Comparison of ENCODE assay signal across 12 cellular contexts in the genomic region with DNA sequence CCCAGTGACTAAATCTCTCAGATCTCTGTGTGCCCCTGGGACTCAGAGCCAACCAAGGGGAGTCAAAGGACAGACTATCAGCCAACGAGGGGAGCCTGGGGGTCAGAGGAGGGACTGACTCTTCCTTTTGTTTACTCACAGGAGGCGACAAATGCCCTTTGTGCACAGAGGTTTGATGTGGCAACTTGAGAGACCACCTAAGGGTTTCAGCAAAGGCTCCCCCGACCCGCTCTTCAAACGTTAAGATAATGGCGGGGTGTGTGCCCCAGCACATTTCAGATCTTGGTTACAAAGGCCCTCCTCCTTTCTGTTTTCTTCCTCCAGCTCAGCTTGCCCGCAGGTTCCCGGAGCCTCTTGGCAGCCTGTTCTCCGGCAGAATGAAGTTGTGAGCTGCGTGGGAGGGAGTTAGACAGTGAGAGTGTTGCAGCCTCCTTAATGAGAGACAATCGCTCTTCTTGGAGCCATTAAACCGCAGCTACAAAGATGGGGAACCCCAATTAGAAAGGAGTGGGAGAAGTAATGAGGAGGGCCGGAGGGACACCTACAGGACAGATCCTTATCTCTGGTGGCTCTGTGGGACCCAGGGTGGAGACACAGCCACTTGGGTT.
A peak's percentile ranks its signal among the peaks of the same experiment; 100 is the strongest.
DNase-seq lines count a peak whose midpoint lies in the region; ATAC-seq, FAIRE-seq and TF ChIP-seq lines count a peak whose summit lies in the region.
"Had no signal": no experiment of that assay in that cellular context is flagged by ENCODE, and none has a peak within 500 bp of the region (broad histone marks: within the 10 kb centered on the region; RNA-seq: fewer than 3 reads in every experiment).

No MANE protein-coding gene starts in this region.

- no peaks in the 10 kb centered on the region; the same call in 1 of the 2 replicates for H3K27me3 Mint-ChIP-seq in HFFc6 (ENCODE audit: insufficient read depth)
- no peaks in the 10 kb centered on the region for H3K27me3 Mint-ChIP-seq in glutamatergic neuron (ENCODE audit: unreplicated experiment)

- H3K79me2 ChIP-seq in H1 (ENCODE audit: control insufficient read depth in 1 of 2, insufficient read depth in 2 of 2, low read length in 2 of 2), result no peaks in the 10 kb centered on the region

- H4K5ac ChIP-seq in H1 (ENCODE audit: insufficient read length, low read depth, low read length), result no peak overlapping the region

- TF ChIP-seq EP300 in H1 (IDR thresholded peaks at IDR 0.05; ENCODE audit: borderline replicate concordance in 1 of 2, low read depth in 2 of 2, low read length in 2 of 2), result no peak

- TF ChIP-seq POLR2A in H1 (IDR thresholded peaks at IDR 0.05; ENCODE audit: control extremely low read depth in 1 of 2, low read depth in 2 of 2, low read length in 2 of 2), result no peak

- H3K27ac ChIP-seq in H1 (ENCODE audit: low read depth, low read length), result no peak overlapping the region
- peak overlapping the region; percentile 6 for H3K27ac ChIP-seq in lower lobe of right lung
- H3K27ac ChIP-seq in skin epidermis, result peak overlapping the region in 17 of 21 experiments; percentile 26 to 89 (median 70)
- H3K27ac ChIP-seq: pancreas had no signal

- peak overlapping the region; percentile 49; the same call in 1 of the 2 replicates for H2BK5ac ChIP-seq in H1 (ENCODE audit: low read depth, low read length)

- FAIRE-seq in H1 (lab: Jason Lieb, UNC), result no peak
- FAIRE-seq: endometrium, pancreas had no signal

- H4K8ac ChIP-seq in H1 (ENCODE audit: extremely low read depth, insufficient read depth, low read length), result no peak overlapping the region

- no peak overlapping the region for H3K14ac ChIP-seq in H1 (ENCODE audit: insufficient read length)

- ATAC-seq in lower lobe of right lung (peak in 1 of 2 donors; percentile 18), GM19395 (IDR thresholded peaks at IDR 0.05; ENCODE audit: unreplicated experiment) (no peak)

- no peak overlapping the region for H4K91ac ChIP-seq in H1 (replicated peaks; ENCODE audit: insufficient read length, low read length)

- no peaks in the 10 kb centered on the region for H3K9me3 ChIP-seq in H1 (ENCODE audit: insufficient read depth in 2 of 2, low read depth in 1 of 2, low read length in 1 of 2)
- H3K9me3 ChIP-seq in lower lobe of right lung, result no peaks in the 10 kb centered on the region
- H3K9me3 ChIP-seq: pancreas had no signal

- no peak overlapping the region for H2AK5ac ChIP-seq in H1 (ENCODE audit: low read depth, low read length)

- intact Hi-C loops in lower lobe of right lung (cut with DNase I), result no loop called here

- H3K23me2 ChIP-seq in H1 (ENCODE audit: low read depth, low read length), result no peaks in the 10 kb centered on the region

- DNase-seq in HFFc6 (no peak), H1 (ENCODE audit: low read depth in 1 of 2, low spot score in 2 of 2) (peak in 1 of 2 experiments; percentile 68), lower lobe of right lung (no peak), glutamatergic neuron (no peak), NCI-H2029 treated with DMSO at 0.1 percent for 48 hours (lab: John Stamatoyannopoulos, UW) (no peak)
- no peak for DNase-seq in stimulated activated naive CD4-positive, alpha-beta T cell treated with Interleukin-2 at 50 U/mL for 16 hours (lab: John Stamatoyannopoulos, UW)
- DNase-seq: GF-D8, NCI-H1930 had no signal

- no peak for TF ChIP-seq CTCF in HFFc6 (IDR thresholded peaks at IDR 0.05)
- TF ChIP-seq CTCF in H1 (IDR thresholded peaks at IDR 0.05; ENCODE audit: control extremely low read depth in 1 of 3, insufficient read depth in 1 of 3, low read depth in 1 of 3, low read length in 3 of 3), result peak; percentile 9 to 27 (median 25); a peak in 3 of 4 replicates
- TF ChIP-seq CTCF in lower lobe of right lung (IDR thresholded peaks at IDR 0.05), result no peak
- no peak for TF ChIP-seq CTCF in glutamatergic neuron (IDR thresholded peaks at IDR 0.05; ENCODE audit: partially characterized antibody, unreplicated experiment)

- H3K23ac ChIP-seq in H1 (ENCODE audit: insufficient read length), result no peak overlapping the region

- H2BK12ac ChIP-seq in H1 (ENCODE audit: low read depth, low read length), result 0 out of 2 replicates have a peak overlapping the region, but pooled peaks have one; percentile 28

- H3K27ac Mint-ChIP-seq in HFFc6, result peak overlapping the region; percentile 77
- H3K27ac Mint-ChIP-seq in glutamatergic neuron (ENCODE audit: unreplicated experiment), result no peak overlapping the region

- peak; percentile 36 to 53 for TF ChIP-seq RAD21 in H1 (IDR thresholded peaks at IDR 0.05 in 1 of 2, conservative IDR thresholded peaks at IDR 0.05 in 1 of 2; ENCODE audit: low read depth in 2 of 2, low read length in 2 of 2)

- H2BK20ac ChIP-seq in H1 (ENCODE audit: low read length), result no peak overlapping the region

- H3K4ac ChIP-seq in H1 (replicated peaks; ENCODE audit: insufficient read length, low read depth, low read length), result no peak overlapping the region

- WGBS in H1 (ENCODE audit: extremely low coverage in 1 of 2, insufficient coverage in 1 of 2, insufficient read length in 1 of 2, insufficient replicate concordance in 2 of 2, low coverage in 1 of 2, low lambda C conversion rate in 2 of 2, missing lambda C conversion rate in 1 of 2), 2 experiments, result 47% methylated on average over 13 of the region's 13 CpGs; no CpG with 5 or more reads in 1 of the 2 experiments

- POLR2A ChIA-PET in H1 (lab: Charles Lee; ENCODE audit: partially characterized antibody), result interaction anchor here (0.6 to 1.3 kb wide), 2 partner anchors 114 to 197 kb away, joined by 3 to 5 read pairs; no protein-coding TSS in a partner anchor

- H3K4me1 Mint-ChIP-seq in HFFc6 (ENCODE audit: low read depth), result peaks cover 64% of the 10 kb centered on the region
- peaks cover 21% of the 10 kb centered on the region for H3K4me1 Mint-ChIP-seq in glutamatergic neuron (ENCODE audit: low read depth, unreplicated experiment)

- peak overlapping the region in 2 of 4 experiments; percentile 6 to 20; a peak in 2 of 8 replicates for H3K4me3 ChIP-seq in H1 (ENCODE audit: extremely low read depth in 1 of 4, insufficient read depth in 2 of 4, low read depth in 3 of 4, low read length in 4 of 4)
- H3K4me3 ChIP-seq in lower lobe of right lung, result no peak overlapping the region
- H3K4me3 ChIP-seq in skin epidermis, result no peak overlapping the region
- H3K4me3 ChIP-seq: pancreas had no signal

- no peaks in the 10 kb centered on the region for H3K36me3 ChIP-seq in H1 (ENCODE audit: control insufficient read depth in 2 of 4, insufficient read depth in 4 of 4, low read length in 3 of 4)
- H3K36me3 ChIP-seq in lower lobe of right lung, result no peaks in the 10 kb centered on the region
- H3K36me3 ChIP-seq: pancreas had no signal

- no peak overlapping the region for H3K56ac ChIP-seq in H1 (replicated peaks; ENCODE audit: insufficient read length, low read depth, low read length)

- CTCF ChIA-PET in H1 (lab: Charles Lee; ENCODE audit: partially characterized antibody), result interaction anchor here (0.6 to 3.1 kb wide), 22 partner anchors 9 to 465 kb away, joined by 3 to 11 read pairs (median 3); partner anchors contain the start of gene KIAA2012

- H2AFZ ChIP-seq in H1 (ENCODE audit: low read length), result peak overlapping the region; percentile 86

- H3K4me1 ChIP-seq in H1 (replicated peaks in 1 of 4; ENCODE audit: control insufficient read depth in 3 of 4, insufficient read depth in 4 of 4, low read length in 3 of 4) (peaks cover 5 to 21% (median 11%) of the 10 kb centered on the region in 4 experiments; a peak in 5 of 7 replicates), lower lobe of right lung (peaks cover 10% of the 10 kb centered on the region)
- H3K4me1 ChIP-seq: pancreas had no signal

- H3K27me3 ChIP-seq in H1 (replicated peaks in 1 of 4; ENCODE audit: control insufficient read depth in 3 of 4, extremely low read depth in 1 of 4, insufficient read depth in 3 of 4, low read length in 3 of 4) (peaks cover 0 to 2% (median 0%) of the 10 kb centered on the region in 4 experiments; a peak in 1 of 7 replicates), lower lobe of right lung (ENCODE audit: low read depth) (no peaks in the 10 kb centered on the region)

- H3K9me3 Mint-ChIP-seq in HFFc6 (no peaks in the 10 kb centered on the region), glutamatergic neuron (ENCODE audit: unreplicated experiment) (no peaks in the 10 kb centered on the region)

- no peak overlapping the region for H3K4me3 Mint-ChIP-seq in HFFc6
- H3K4me3 Mint-ChIP-seq in glutamatergic neuron (ENCODE audit: unreplicated experiment), result no peak overlapping the region

- no peak overlapping the region for H3K9ac ChIP-seq in H1 (replicated peaks in 1 of 4; ENCODE audit: extremely low read depth in 1 of 4, low read depth in 3 of 4, low read length in 3 of 4)

- H3K79me1 ChIP-seq in H1 (ENCODE audit: low read depth, low read length), result no peaks in the 10 kb centered on the region

- no peaks in the 10 kb centered on the region for H4K20me1 ChIP-seq in H1 (replicated peaks in 1 of 2; ENCODE audit: control insufficient read depth in 1 of 2, insufficient read depth in 2 of 2, low read length in 2 of 2)

- H3K36me3 Mint-ChIP-seq in HFFc6 (ENCODE audit: low read depth) (no peaks in the 10 kb centered on the region), glutamatergic neuron (ENCODE audit: unreplicated experiment) (no peaks in the 10 kb centered on the region)

- H3K4me2 ChIP-seq in H1 (ENCODE audit: insufficient read depth in 1 of 2, low read depth in 2 of 2, low read length in 2 of 2), result peak overlapping the region; percentile 39; a peak in 2 of 4 replicates

- 0 out of 2 replicates have a peak overlapping the region, but pooled peaks have one; percentile 25 for H2BK15ac ChIP-seq in H1 (ENCODE audit: low read length)

- no peak overlapping the region; the same call in 1 of the 2 replicates for H3K18ac ChIP-seq in H1 (ENCODE audit: extremely low read depth, low read length)

- H2BK120ac ChIP-seq in H1 (replicated peaks; ENCODE audit: low read depth, low read length), result no peak overlapping the region

TF ChIP-seq in H1, 55 proteins besides CTCF, POLR2A, EP300 and RAD21 (continues in another document):
- peak; percentile 62; the same call in 1 of the 2 replicates for TF ChIP-seq CEBPB (IDR thresholded peaks at IDR 0.05; ENCODE audit: low read depth, low read length)
- peak; percentile 91 for TF ChIP-seq NANOG (IDR thresholded peaks at IDR 0.05; ENCODE audit: insufficient read depth, low read depth, low read length, poor library complexity, severe bottlenecking)
- TF ChIP-seq, protein P1, sequence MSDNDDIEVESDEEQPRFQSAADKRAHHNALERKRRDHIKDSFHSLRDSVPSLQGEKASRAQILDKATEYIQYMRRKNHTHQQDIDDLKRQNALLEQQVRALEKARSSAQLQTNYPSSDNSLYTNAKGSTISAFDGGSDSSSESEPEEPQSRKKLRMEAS (IDR thresholded peaks at IDR 0.05), result 0 out of 2 replicates have a peak, but pooled peaks have one; percentile 13
- no peak for TF ChIP-seq SRF (IDR thresholded peaks at IDR 0.05; ENCODE audit: low read depth, low read length)
- TF ChIP-seq SAP30 (IDR thresholded peaks at IDR 0.05; ENCODE audit: insufficient read depth, insufficient replicate concordance, low read length), result no peak

Comparison
In these comparisons a context has a peak if more than half of its experiments do, and no peak if none do; other contexts are left out.
1. CTCF ChIP-seq: peak in H1 (3 of 3); none in HFFc6 (single experiment), lower lobe of right lung (single experiment) and glutamatergic neuron (single experiment).